ENCODE assay signal across 10 cellular contexts in genomic region chr20:420721-421574, GRCh38.
A peak's percentile ranks its signal among the peaks of the same experiment; 100 is the strongest.
DNase-seq lines count a peak whose midpoint lies in the region; ATAC-seq and TF ChIP-seq lines count a peak whose summit lies in the region.
"Had no signal": no experiment of that assay in that cellular context is flagged by ENCODE, and none has a peak within 500 bp of the region (broad histone marks: within the 10 kb centered on the region; RNA-seq: fewer than 3 reads in every experiment).

No MANE protein-coding gene starts in this region.

- peaks cover 9 to 12% of the 10 kb centered on the region in 2 donors for H3K4me1 Mint-ChIP-seq in effector memory CD8-positive, alpha-beta T cell (ENCODE audit: low read depth in 2 of 2)

- peak overlapping the region; percentile 76 to 84 for H3K27ac Mint-ChIP-seq in effector memory CD8-positive, alpha-beta T cell

- peak overlapping the region; percentile 82 for H3K27ac ChIP-seq in 22Rv1
- H3K27ac ChIP-seq: thyroid gland had no signal

- peaks cover 62% of the 10 kb centered on the region for H3K36me3 Mint-ChIP-seq in effector memory CD8-positive, alpha-beta T cell (ENCODE audit: insufficient read depth)

- in situ Hi-C loops in KBM-7 (cut with MboI; ENCODE audit: low pct_unique_long_range_greater_than_20kb, low sequenced_read_pairs): no loop called here

- H3K4me3 Mint-ChIP-seq in effector memory CD8-positive, alpha-beta T cell: no peak overlapping the region

- DNase-seq in COLO668 (lab: John Stamatoyannopoulos, UW; ENCODE audit: unreplicated experiment) (peak; percentile 67), NCI-H2081 (lab: John Stamatoyannopoulos, UW) (peak; percentile 70 to 75), NCI-H1092 treated with DMSO at 0.1 percent for 48 hours (lab: John Stamatoyannopoulos, UW) (no peak), KBM-7 (no peak)
- DNase-seq in effector memory CD8-positive, alpha-beta T cell: no peak
- DNase-seq in activated T-cell treated with anti-CD3 and anti-CD28 coated beads, Interleukin-2, amount 50 U/mL, for 1 hour: no peak
- DNase-seq: NCI-H524, thyroid gland had no signal

- TF ChIP-seq CTCF in 22Rv1 (IDR thresholded peaks at IDR 0.05): no peak

- H3K9me3 Mint-ChIP-seq in effector memory CD8-positive, alpha-beta T cell: no peaks in the 10 kb centered on the region

- ATAC-seq in effector memory CD8-positive, alpha-beta T cell (replicated peaks): no peak
- no peak for ATAC-seq in HG03039 (IDR thresholded peaks at IDR 0.05; ENCODE audit: unreplicated experiment)

- no peaks in the 10 kb centered on the region for H3K27me3 Mint-ChIP-seq in effector memory CD8-positive, alpha-beta T cell

Comparison
In these comparisons a context has a peak if more than half of its experiments do, and no peak if none do; other contexts are left out.
1. DNase-seq: peak in COLO668 (single experiment) and NCI-H2081 (2 of 2); none in effector memory CD8-positive, alpha-beta T cell (0 of 3), NCI-H1092 treated with DMSO at 0.1 percent for 48 hours (single experiment), KBM-7 (single experiment) and activated T-cell treated with anti-CD3 and anti-CD28 coated beads, Interleukin-2, amount 50 U/mL, for 1 hour (single experiment).